23 cellular contexts compared by ENCODE assay signal in genomic region chr4:43853565-43854345, GRCh38.
DNase-seq lines count a peak whose midpoint lies in the region; ATAC-seq and TF ChIP-seq lines count a peak whose summit lies in the region.
"Had no signal": no experiment of that assay in that cellular context is flagged by ENCODE, and none has a peak within 500 bp of the region (broad histone marks: within the 10 kb centered on the region; RNA-seq: fewer than 3 reads in every experiment).

No MANE protein-coding gene starts in this region.

- no peak for DNase-seq in HEK293T (ENCODE audit: extremely low spot score)
- DNase-seq in NCI-H2171 (lab: John Stamatoyannopoulos, UW), result peak; percentile 13
- DNase-seq in amniotic epithelial cell (ENCODE audit: low read depth), result peak; percentile 27
- no peak for DNase-seq in omental fat pad (ENCODE audit: low spot score)
- no peak for DNase-seq in foreskin melanocyte
- no peak for DNase-seq in activated T-helper 2 cell treated with anti-CD3 and anti-CD28 coated beads, Interferon-gamma antibody, Interleukin-2, Interleukin-4, amounts not matched to agents 10 μg/mL and 5 μg/mL and 100 μg/mL, durations not matched to agents 14 hours and 24 hours and 36 hours (ENCODE audit: low spot score)
- no peak for DNase-seq in naive thymus-derived CD4-positive, alpha-beta T cell
- DNase-seq in DMS79 (lab: John Stamatoyannopoulos, UW), result no peak
- DNase-seq: C1 segment of cervical spinal cord; CD4-positive, alpha-beta memory T cell; COR-L47; DMS 273 treated with DMSO at 0.1 percent for 48 hours; DMS79 treated with DMSO at 0.1 percent for 48 hours; Kasumi-1; NCI-H1092 treated with DMSO at 0.1 percent for 48 hours; NCI-H2029; NCI-H446 treated with DMSO at 0.1 percent for 48 hours; NCI-H526; SHP77 had no signal

- no peaks in the 10 kb centered on the region for H3K36me3 Mint-ChIP-seq in activated T-helper 2 cell treated with anti-CD3 and anti-CD28 coated beads, Interferon-gamma antibody, Interleukin-2, Interleukin-4, amounts not matched to agents 10 μg/mL and 5 μg/mL and 100 μg/mL, durations not matched to agents 14 hours and 24 hours and 36 hours (ENCODE audit: low read depth)
- H3K36me3 Mint-ChIP-seq in naive thymus-derived CD4-positive, alpha-beta T cell, result no peaks in the 10 kb centered on the region
- H3K36me3 Mint-ChIP-seq: CD4-positive, alpha-beta memory T cell had no signal

- POLR2A ChIA-PET in HEK293T (lab: Yijun Ruan, JAX), result no interaction called here
- POLR2A ChIA-PET in naive thymus-derived CD4-positive, alpha-beta T cell (lab: Charles Lee), result no interaction called here

- CTCF ChIA-PET in HEK293T (lab: Yijun Ruan, JAX), result no interaction called here
- CTCF ChIA-PET in naive thymus-derived CD4-positive, alpha-beta T cell (lab: Charles Lee), result no interaction called here

- H3K4me1 ChIP-seq in naive thymus-derived CD4-positive, alpha-beta T cell (ENCODE audit: control insufficient read depth in 2 of 2, insufficient read depth in 2 of 2, low read length in 2 of 2), result no peaks in the 10 kb centered on the region

- peak; percentile 96 for ATAC-seq in omental fat pad (ENCODE audit: low FRiP score)
- ATAC-seq in naive thymus-derived CD4-positive, alpha-beta T cell, result no peak
- ATAC-seq: HepG2, K562, Panc1 had no signal

- no peak overlapping the region for H3K4me3 Mint-ChIP-seq in activated T-helper 2 cell treated with anti-CD3 and anti-CD28 coated beads, Interferon-gamma antibody, Interleukin-2, Interleukin-4, amounts not matched to agents 10 μg/mL and 5 μg/mL and 100 μg/mL, durations not matched to agents 14 hours and 24 hours and 36 hours (ENCODE audit: low read depth)
- H3K4me3 Mint-ChIP-seq in naive thymus-derived CD4-positive, alpha-beta T cell, result no peak overlapping the region
- H3K4me3 Mint-ChIP-seq: CD4-positive, alpha-beta memory T cell had no signal

- peaks cover 24% of the 10 kb centered on the region for H3K9me3 Mint-ChIP-seq in activated T-helper 2 cell treated with anti-CD3 and anti-CD28 coated beads, Interferon-gamma antibody, Interleukin-2, Interleukin-4, amounts not matched to agents 10 μg/mL and 5 μg/mL and 100 μg/mL, durations not matched to agents 14 hours and 24 hours and 36 hours
- peaks cover 0 to 26% (median 9%) of the 10 kb centered on the region in 11 donors for H3K9me3 Mint-ChIP-seq in naive thymus-derived CD4-positive, alpha-beta T cell

- H3K9me3 ChIP-seq in naive thymus-derived CD4-positive, alpha-beta T cell (ENCODE audit: control insufficient read depth in 2 of 3, low read length in 3 of 3), result no peaks in the 10 kb centered on the region

- H3K27ac ChIP-seq in naive thymus-derived CD4-positive, alpha-beta T cell (ENCODE audit: low read depth, low read length), result no peak overlapping the region
- H3K27ac ChIP-seq: RWPE1 had no signal

- TF ChIP-seq CTCF in omental fat pad (IDR thresholded peaks at IDR 0.05), result no peak

- H3K4me1 Mint-ChIP-seq in activated T-helper 2 cell treated with anti-CD3 and anti-CD28 coated beads, Interferon-gamma antibody, Interleukin-2, Interleukin-4, amounts not matched to agents 10 μg/mL and 5 μg/mL and 100 μg/mL, durations not matched to agents 14 hours and 24 hours and 36 hours (ENCODE audit: low read depth), result no peaks in the 10 kb centered on the region
- no peaks in the 10 kb centered on the region for H3K4me1 Mint-ChIP-seq in naive thymus-derived CD4-positive, alpha-beta T cell
- H3K4me1 Mint-ChIP-seq: CD4-positive, alpha-beta memory T cell had no signal

- H3K27me3 ChIP-seq in naive thymus-derived CD4-positive, alpha-beta T cell (ENCODE audit: control insufficient read depth in 2 of 2, insufficient read depth in 2 of 2, low read length in 2 of 2), result no peaks in the 10 kb centered on the region

- H3K27me3 Mint-ChIP-seq in activated T-helper 2 cell treated with anti-CD3 and anti-CD28 coated beads, Interferon-gamma antibody, Interleukin-2, Interleukin-4, amounts not matched to agents 10 μg/mL and 5 μg/mL and 100 μg/mL, durations not matched to agents 14 hours and 24 hours and 36 hours (ENCODE audit: low read depth), result no peaks in the 10 kb centered on the region
- no peaks in the 10 kb centered on the region for H3K27me3 Mint-ChIP-seq in naive thymus-derived CD4-positive, alpha-beta T cell
- H3K27me3 Mint-ChIP-seq: CD4-positive, alpha-beta memory T cell had no signal

- intact Hi-C loops in activated T-helper 2 cell treated with anti-CD3 and anti-CD28 coated beads, Interferon-gamma antibody, Interleukin-2, Interleukin-4, amounts not matched to agents 10 μg/mL and 5 μg/mL and 100 μg/mL, durations not matched to agents 14 hours and 24 hours and 36 hours (cut with micrococcal nuclease), result no loop called here
- intact Hi-C loops in naive thymus-derived CD4-positive, alpha-beta T cell (cut with micrococcal nuclease), result no loop called here

- H3K27ac Mint-ChIP-seq in activated T-helper 2 cell treated with anti-CD3 and anti-CD28 coated beads, Interferon-gamma antibody, Interleukin-2, Interleukin-4, amounts not matched to agents 10 μg/mL and 5 μg/mL and 100 μg/mL, durations not matched to agents 14 hours and 24 hours and 36 hours, result no peak overlapping the region
- H3K27ac Mint-ChIP-seq in naive thymus-derived CD4-positive, alpha-beta T cell, result no peak overlapping the region
- H3K27ac Mint-ChIP-seq: CD4-positive, alpha-beta memory T cell had no signal

- H3K4me3 ChIP-seq in naive thymus-derived CD4-positive, alpha-beta T cell (ENCODE audit: low read length), result no peak overlapping the region
- H3K4me3 ChIP-seq: K562 had no signal

- H3K36me3 ChIP-seq in naive thymus-derived CD4-positive, alpha-beta T cell (ENCODE audit: control insufficient read depth in 2 of 3, insufficient read depth in 3 of 3, low read length in 3 of 3), result no peaks in the 10 kb centered on the region

TF ChIP-seq in HEK293T, 16 proteins besides CTCF, POLR2A, EP300 and RAD21:
- no peak for TF ChIP-seq ZNF384 (IDR thresholded peaks at IDR 0.05)
- TF ChIP-seq NFRKB (IDR thresholded peaks at IDR 0.05), result no peak
- TF ChIP-seq, protein P1, sequence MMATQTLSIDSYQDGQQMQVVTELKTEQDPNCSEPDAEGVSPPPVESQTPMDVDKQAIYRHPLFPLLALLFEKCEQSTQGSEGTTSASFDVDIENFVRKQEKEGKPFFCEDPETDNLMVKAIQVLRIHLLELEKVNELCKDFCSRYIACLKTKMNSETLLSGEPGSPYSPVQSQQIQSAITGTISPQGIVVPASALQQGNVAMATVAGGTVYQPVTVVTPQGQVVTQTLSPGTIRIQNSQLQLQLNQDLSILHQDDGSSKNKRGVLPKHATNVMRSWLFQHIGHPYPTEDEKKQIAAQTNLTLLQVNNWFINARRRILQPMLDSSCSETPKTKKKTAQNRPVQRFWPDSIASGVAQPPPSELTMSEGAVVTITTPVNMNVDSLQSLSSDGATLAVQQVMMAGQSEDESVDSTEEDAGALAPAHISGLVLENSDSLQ (IDR thresholded peaks at IDR 0.05), result peak; percentile 82
- TF ChIP-seq LEF1 (IDR thresholded peaks at IDR 0.05; ENCODE audit: borderline replicate concordance), result no peak

Comparison
In these comparisons a context has a peak if more than half of its experiments do, and no peak if none do; other contexts are left out.
1. DNase-seq: peak in NCI-H2171 (single experiment) and amniotic epithelial cell (single experiment); none in HEK293T (single experiment), omental fat pad (single experiment), foreskin melanocyte (single experiment), activated T-helper 2 cell treated with anti-CD3 and anti-CD28 coated beads, Interferon-gamma antibody, Interleukin-2, Interleukin-4, amounts not matched to agents 10 μg/mL and 5 μg/mL and 100 μg/mL, durations not matched to agents 14 hours and 24 hours and 36 hours (single experiment), naive thymus-derived CD4-positive, alpha-beta T cell (0 of 9) and DMS79 (single experiment).